10 cellular contexts compared by ENCODE assay signal in the genomic region with DNA sequence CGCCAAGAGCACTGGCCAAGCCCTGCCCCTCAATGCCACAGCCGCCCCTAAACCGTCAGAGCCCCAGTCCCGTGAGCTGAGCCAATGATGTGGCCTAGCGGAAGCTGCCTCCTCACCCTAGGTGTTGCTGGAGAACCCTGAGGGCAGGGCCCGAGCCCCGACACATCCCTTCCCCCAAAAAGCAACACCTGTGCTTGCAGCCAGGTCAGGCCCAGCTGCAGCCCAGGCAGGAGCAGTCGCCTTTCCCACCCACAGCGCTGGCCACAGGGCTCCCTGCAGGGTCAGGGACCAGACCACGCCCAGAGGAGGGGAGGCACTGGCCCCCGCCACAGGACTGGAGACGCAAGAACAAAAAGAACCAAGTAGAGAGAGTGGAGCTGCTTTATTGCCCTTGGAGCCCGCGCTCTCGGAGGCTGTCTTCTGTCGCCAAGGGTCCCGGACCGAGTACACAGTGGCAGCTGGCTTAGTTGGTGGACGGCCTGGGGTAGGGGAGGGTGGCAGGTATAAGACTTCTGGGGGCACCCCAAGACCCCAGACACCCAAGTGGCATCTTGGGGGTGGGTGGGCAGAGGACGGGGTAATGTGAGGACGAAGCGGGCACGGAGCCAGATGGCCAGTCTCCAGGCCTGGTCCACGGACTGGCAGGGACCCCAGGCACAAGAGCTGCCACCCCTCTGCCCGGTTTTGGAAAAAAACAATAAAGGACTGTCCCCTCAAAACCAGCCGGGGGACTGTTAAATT. TPM values are rescaled to one million over a fixed set of nuclear protein-coding genes. Genes with fewer than 3 reads are reported as not detected.
DNase-seq lines count a peak whose midpoint lies in the region; ATAC-seq and TF ChIP-seq lines count a peak whose summit lies in the region.
"Had no signal": no experiment of that assay in that cellular context is flagged by ENCODE, and none has a peak within 500 bp of the region (broad histone marks: within the 10 kb centered on the region; RNA-seq: fewer than 3 reads in every experiment).

No MANE protein-coding gene starts in this region.

- peak overlapping the region in 7 of 8 donors; percentile 23 to 83 (median 69) for H3K27ac Mint-ChIP-seq in CD8-positive, alpha-beta memory T cell

- peak overlapping the region in 3 of 7 donors; percentile 5 to 54 (median 34) for H3K4me3 Mint-ChIP-seq in CD8-positive, alpha-beta memory T cell

- CTCF ChIA-PET in CD8-positive, alpha-beta memory T cell (lab: Charles Lee): interaction anchor here (0.6 to 14.2 kb wide), 6 partner anchors 9 to 144 kb away, joined by 3 to 194 read pairs (median 4); a partner anchor contains a TSS

- H3K4me1 Mint-ChIP-seq in CD8-positive, alpha-beta memory T cell: peaks cover 35 to 79% (median 46%) of the 10 kb centered on the region in 3 donors

- H3K36me3 ChIP-seq in CD8-positive, alpha-beta memory T cell (ENCODE audit: insufficient read depth, low read length): peaks cover 36% of the 10 kb centered on the region
- H3K36me3 ChIP-seq in right lobe of liver (peaks cover 0 to 58% (median 20%) of the 10 kb centered on the region in 4 donors), transverse colon (peaks cover 0 to 37% (median 9%) of the 10 kb centered on the region in 4 donors)

- no peaks in the 10 kb centered on the region for H3K9me3 Mint-ChIP-seq in CD8-positive, alpha-beta memory T cell

- no peaks in the 10 kb centered on the region for H3K27me3 ChIP-seq in CD8-positive, alpha-beta memory T cell (ENCODE audit: insufficient read depth, low read length, poor library complexity, severe bottlenecking)
- no peaks in the 10 kb centered on the region for H3K27me3 ChIP-seq in right lobe of liver
- H3K27me3 ChIP-seq in transverse colon: no peaks in the 10 kb centered on the region
- H3K27me3 ChIP-seq: SJSA1 had no signal

- 81% methylated on average over 16 of the region's 26 CpGs for WGBS in right lobe of liver (ENCODE audit: insufficient coverage, low coverage, low lambda C conversion rate, missing lambda C conversion rate)
- 79 to 100% methylated on average over 1 to 23 of the region's 26 CpGs for WGBS in transverse colon (ENCODE audit: low coverage in 1 of 2), 2 donors

- no peak for TF ChIP-seq EP300 in transverse colon (IDR thresholded peaks at IDR 0.05; ENCODE audit: low read depth)

- peaks cover 0 to 5% of the 10 kb centered on the region in 2 donors for H3K27me3 Mint-ChIP-seq in CD8-positive, alpha-beta memory T cell
- H3K27me3 Mint-ChIP-seq: naive thymus-derived CD4-positive, alpha-beta T cell had no signal

- TF ChIP-seq POLR2A in right lobe of liver (IDR thresholded peaks at IDR 0.05) (peak; percentile 1), transverse colon (IDR thresholded peaks at IDR 0.05) (no peak)

- POLR2A ChIA-PET in CD8-positive, alpha-beta memory T cell (lab: Charles Lee): interaction anchor here (0.5 to 2.8 kb wide), 5 partner anchors 11 to 28 kb away, joined by 3 to 15 read pairs (median 10); no protein-coding TSS in a partner anchor

- DNase-seq in CD8-positive, alpha-beta memory T cell: peak in 1 of 5 donors; percentile 48
- DNase-seq in Daoy (ENCODE audit: low read depth) (peak; percentile 63), RPMI8226 (peak; percentile 23), right lobe of liver (peak in 1 of 3 donors; percentile 53), midbrain (lab: John Stamatoyannopoulos, UW) (no peak), transverse colon (no peak), glomerular visceral epithelial cell (ENCODE audit: extremely low spot score) (no peak)
- no peak for DNase-seq in effector CD8-positive, alpha-beta T cell (lab: John Stamatoyannopoulos, UW)
- DNase-seq: naive thymus-derived CD4-positive, alpha-beta T cell had no signal

- H3K36me3 Mint-ChIP-seq in CD8-positive, alpha-beta memory T cell: peaks cover 0 to 76% (median 5%) of the 10 kb centered on the region in 3 donors

- H3K27ac ChIP-seq in CD8-positive, alpha-beta memory T cell (ENCODE audit: low read depth, low read length): no peak overlapping the region
- H3K27ac ChIP-seq in right lobe of liver (no peak overlapping the region), transverse colon (no peak overlapping the region)
- H3K27ac ChIP-seq: SJSA1 had no signal

- no peak overlapping the region for H3K4me3 ChIP-seq in CD8-positive, alpha-beta memory T cell (ENCODE audit: low read length)
- H3K4me3 ChIP-seq in right lobe of liver (no peak overlapping the region), transverse colon (no peak overlapping the region)
- H3K4me3 ChIP-seq: SJSA1 had no signal

- H3K4me1 ChIP-seq in CD8-positive, alpha-beta memory T cell (ENCODE audit: insufficient read depth, low read length): peaks cover 58% of the 10 kb centered on the region
- H3K4me1 ChIP-seq in right lobe of liver (peaks cover 0 to 5% (median 0%) of the 10 kb centered on the region in 4 donors), transverse colon (peaks cover 8 to 18% (median 13%) of the 10 kb centered on the region in 4 donors)

- ATAC-seq in right lobe of liver: peak in 1 of 4 donors; percentile 1
- ATAC-seq: naive thymus-derived CD4-positive, alpha-beta T cell had no signal

- intact Hi-C loops in right lobe of liver (cut with DNase I): no loop called here
- intact Hi-C loops in transverse colon (cut with DNase I; ENCODE audit: low total_unique reads): loop anchor here (10.0 kb wide), 1 partner anchor 120 kb away; a partner anchor contains a TSS

- TF ChIP-seq CTCF in right lobe of liver (IDR thresholded peaks at IDR 0.05): no peak
- no peak for TF ChIP-seq CTCF in transverse colon (IDR thresholded peaks at IDR 0.05)

- no peaks in the 10 kb centered on the region for H3K9me3 ChIP-seq in CD8-positive, alpha-beta memory T cell (ENCODE audit: low read length)
- H3K9me3 ChIP-seq in right lobe of liver (no peaks in the 10 kb centered on the region), transverse colon (no peaks in the 10 kb centered on the region)
- H3K9me3 ChIP-seq: SJSA1 had no signal

- in situ Hi-C loops in transverse colon (cut with MboI; ENCODE audit: low pct_ligation_motif_present in 1 of 4, low pct_unique_long_range_greater_than_20kb in 1 of 4, low sequenced_read_pairs in 3 of 4): loop anchor here in 1 of 4 donors (25.0 kb wide), 1 partner anchor 122 kb away; a partner anchor contains a TSS

RNA-seq across cellular contexts. Expression of a gene that starts 3.3 kb away (rescaled TPM):
- total RNA-seq in CD8-positive, alpha-beta memory T cell: 10 to 100 TPM; 53.7 to 58.1 TPM
- polyA plus RNA-seq in CD8-positive, alpha-beta memory T cell: 7.4 TPM
- total RNA-seq in Daoy (2014; rRNA removed; shearing (Covaris generic)): 3.4 and 3.6 TPM in 2 replicates
- total RNA-seq in right lobe of liver (1 to 10 TPM; 2.9 to 6.8 (median 5.0) TPM), transverse colon (10 to 100 TPM in 1 of 4 donors, 1 to 10 TPM in 2, under 1 TPM in 1; 0.80 to 13.8 (median 6.9) TPM)

RNA-seq across cellular contexts. Expression of a gene that starts 4.9 kb away (rescaled TPM):
- 100 to 1,000 TPM; 336 to 348 TPM for total RNA-seq in CD8-positive, alpha-beta memory T cell
- polyA plus RNA-seq in CD8-positive, alpha-beta memory T cell: 259 TPM
- total RNA-seq in Daoy (2014; rRNA removed; shearing (Covaris generic)): 376 and 400 TPM in 2 replicates
- total RNA-seq in right lobe of liver (100 to 1,000 TPM in 2 of 6 experiments, 10 to 100 TPM in 4; 68.5 to 142 (median 81.4) TPM), transverse colon (100 to 1,000 TPM; 169 to 293 (median 198) TPM)

RNA-seq across cellular contexts. Expression of a gene that starts 8.7 kb away (rescaled TPM):
- total RNA-seq in CD8-positive, alpha-beta memory T cell: 100 to 1,000 TPM; 273 to 284 TPM
- polyA plus RNA-seq in CD8-positive, alpha-beta memory T cell: 47.4 TPM
- 55.3 and 68.6 TPM in 2 replicates for total RNA-seq in Daoy (2014; rRNA removed; shearing (Covaris generic))
- 10 to 100 TPM; 11.2 to 19.9 (median 18.4) TPM for total RNA-seq in right lobe of liver
- 10 to 100 TPM; 10.1 to 31.8 (median 21.5) TPM for total RNA-seq in transverse colon

RNA-seq across cellular contexts. Expression of a gene that starts 12.3 kb away (rescaled TPM):
- 1 to 10 TPM; 6.6 to 7.7 TPM for total RNA-seq in CD8-positive, alpha-beta memory T cell
- polyA plus RNA-seq in CD8-positive, alpha-beta memory T cell: 0.35 TPM
- total RNA-seq in Daoy (2014; rRNA removed; shearing (Covaris generic)): 0.69 TPM in 1 of 2 replicates, not detected in the other
- total RNA-seq in right lobe of liver (10 to 100 TPM; 12.6 to 18.6 (median 15.0) TPM), transverse colon (1 to 10 TPM in 1 of 4 donors, under 1 TPM in 2, not detected in 1; 0.32 to 4.5 (median 0.55) TPM)

RNA-seq across cellular contexts. Expression of a gene that starts 28.7 kb away (rescaled TPM):
- 10 to 100 TPM; 41.5 to 45.2 TPM for total RNA-seq in CD8-positive, alpha-beta memory T cell
- polyA plus RNA-seq in CD8-positive, alpha-beta memory T cell: 68.1 TPM
- 11.1 and 11.4 TPM in 2 replicates for total RNA-seq in Daoy (2014; rRNA removed; shearing (Covaris generic))
- 100 to 1,000 TPM in 1 of 6 experiments, 10 to 100 TPM in 5; 68.5 to 119 (median 88.9) TPM for total RNA-seq in right lobe of liver
- total RNA-seq in transverse colon: 10 to 100 TPM; 24.5 to 56.1 (median 39.0) TPM

Comparison
In these comparisons a context has a peak if more than half of its experiments do, and no peak if none do; other contexts are left out.
1. DNase-seq: peak in Daoy (single experiment) and RPMI8226 (single experiment); none in midbrain (single experiment), transverse colon (single experiment), effector CD8-positive, alpha-beta T cell (single experiment) and glomerular visceral epithelial cell (single experiment).